ENCODE assay signal across 3 cellular contexts in genomic region chr4:3268395-3269104, GRCh38.
TF ChIP-seq lines count a peak whose summit lies in the region.

No MANE protein-coding gene starts in this region.

TF ChIP-seq in SK-N-SH, 30 proteins besides CTCF, POLR2A, EP300 and RAD21:
- TF ChIP-seq ELF1 (IDR thresholded peaks at IDR 0.05) (no peak), TCF12 (IDR thresholded peaks at IDR 0.05) (no peak), RFX5 (IDR thresholded peaks at IDR 0.05; ENCODE audit: low read length) (no peak), MEF2A (IDR thresholded peaks at IDR 0.05; ENCODE audit: borderline replicate concordance, low read depth) (no peak), RXRA (IDR thresholded peaks at IDR 0.05; ENCODE audit: borderline replicate concordance, low read depth) (no peak), JUND (IDR thresholded peaks at IDR 0.05) (no peak), YY1 (IDR thresholded peaks at IDR 0.05; ENCODE audit: low read depth) (no peak), FOXM1 (IDR thresholded peaks at IDR 0.05; ENCODE audit: low read depth) (no peak), FOXJ3 (CRISPR knock-in tag; IDR thresholded peaks at IDR 0.05) (no peak), FOSL2 (IDR thresholded peaks at IDR 0.05; ENCODE audit: borderline replicate concordance, low read depth) (no peak), NRF1 (IDR thresholded peaks at IDR 0.05; ENCODE audit: low read depth, low read length) (no peak), NFIC (IDR thresholded peaks at IDR 0.05; ENCODE audit: borderline replicate concordance) (no peak), MXI1 (IDR thresholded peaks at IDR 0.05; ENCODE audit: low read depth, low read length) (no peak)
- TF ChIP-seq, protein P1, sequence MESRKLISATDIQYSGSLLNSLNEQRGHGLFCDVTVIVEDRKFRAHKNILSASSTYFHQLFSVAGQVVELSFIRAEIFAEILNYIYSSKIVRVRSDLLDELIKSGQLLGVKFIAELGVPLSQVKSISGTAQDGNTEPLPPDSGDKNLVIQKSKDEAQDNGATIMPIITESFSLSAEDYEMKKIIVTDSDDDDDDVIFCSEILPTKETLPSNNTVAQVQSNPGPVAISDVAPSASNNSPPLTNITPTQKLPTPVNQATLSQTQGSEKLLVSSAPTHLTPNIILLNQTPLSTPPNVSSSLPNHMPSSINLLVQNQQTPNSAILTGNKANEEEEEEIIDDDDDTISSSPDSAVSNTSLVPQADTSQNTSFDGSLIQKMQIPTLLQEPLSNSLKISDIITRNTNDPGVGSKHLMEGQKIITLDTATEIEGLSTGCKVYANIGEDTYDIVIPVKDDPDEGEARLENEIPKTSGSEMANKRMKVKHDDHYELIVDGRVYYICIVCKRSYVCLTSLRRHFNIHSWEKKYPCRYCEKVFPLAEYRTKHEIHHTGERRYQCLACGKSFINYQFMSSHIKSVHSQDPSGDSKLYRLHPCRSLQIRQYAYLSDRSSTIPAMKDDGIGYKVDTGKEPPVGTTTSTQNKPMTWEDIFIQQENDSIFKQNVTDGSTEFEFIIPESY (IDR thresholded peaks at IDR 0.05; ENCODE audit: borderline replicate concordance, low read depth): no peak
- TF ChIP-seq, protein P2, sequence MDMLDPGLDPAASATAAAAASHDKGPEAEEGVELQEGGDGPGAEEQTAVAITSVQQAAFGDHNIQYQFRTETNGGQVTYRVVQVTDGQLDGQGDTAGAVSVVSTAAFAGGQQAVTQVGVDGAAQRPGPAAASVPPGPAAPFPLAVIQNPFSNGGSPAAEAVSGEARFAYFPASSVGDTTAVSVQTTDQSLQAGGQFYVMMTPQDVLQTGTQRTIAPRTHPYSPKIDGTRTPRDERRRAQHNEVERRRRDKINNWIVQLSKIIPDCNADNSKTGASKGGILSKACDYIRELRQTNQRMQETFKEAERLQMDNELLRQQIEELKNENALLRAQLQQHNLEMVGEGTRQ (IDR thresholded peaks at IDR 0.05; ENCODE audit: borderline replicate concordance, low read depth, low read length): no peak
- TF ChIP-seq, protein P3, sequence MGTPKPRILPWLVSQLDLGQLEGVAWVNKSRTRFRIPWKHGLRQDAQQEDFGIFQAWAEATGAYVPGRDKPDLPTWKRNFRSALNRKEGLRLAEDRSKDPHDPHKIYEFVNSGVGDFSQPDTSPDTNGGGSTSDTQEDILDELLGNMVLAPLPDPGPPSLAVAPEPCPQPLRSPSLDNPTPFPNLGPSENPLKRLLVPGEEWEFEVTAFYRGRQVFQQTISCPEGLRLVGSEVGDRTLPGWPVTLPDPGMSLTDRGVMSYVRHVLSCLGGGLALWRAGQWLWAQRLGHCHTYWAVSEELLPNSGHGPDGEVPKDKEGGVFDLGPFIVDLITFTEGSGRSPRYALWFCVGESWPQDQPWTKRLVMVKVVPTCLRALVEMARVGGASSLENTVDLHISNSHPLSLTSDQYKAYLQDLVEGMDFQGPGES (IDR thresholded peaks at IDR 0.05; ENCODE audit: low read depth, low read length): no peak

TF ChIP-seq in SK-N-SH treated with all-trans-retinoic acid at 6 μM for 48 hours, 23 proteins besides CTCF, POLR2A, EP300 and RAD21:
- TF ChIP-seq ISL1 (CRISPR knock-in tag; IDR thresholded peaks at IDR 0.05) (no peak), BACH2 (CRISPR knock-in tag; IDR thresholded peaks at IDR 0.05; ENCODE audit: borderline replicate concordance) (no peak), GLIS3 (CRISPR knock-in tag; IDR thresholded peaks at IDR 0.05) (no peak), RARB (CRISPR knock-in tag; IDR thresholded peaks at IDR 0.05) (no peak), ZNF8 (CRISPR knock-in tag; IDR thresholded peaks at IDR 0.05) (no peak), SNAI2 (CRISPR knock-in tag; IDR thresholded peaks at IDR 0.05) (no peak), ZFP3 (CRISPR knock-in tag; IDR thresholded peaks at IDR 0.05) (no peak), ARNTL (CRISPR knock-in tag; IDR thresholded peaks at IDR 0.05; ENCODE audit: borderline replicate concordance, low read depth) (no peak), TOX (CRISPR knock-in tag; IDR thresholded peaks at IDR 0.05; ENCODE audit: borderline replicate concordance) (no peak), CSDC2 (CRISPR knock-in tag; IDR thresholded peaks at IDR 0.05) (no peak), ZC3H10 (CRISPR knock-in tag; IDR thresholded peaks at IDR 0.05) (no peak), TSHZ2 (CRISPR knock-in tag; IDR thresholded peaks at IDR 0.05) (no peak), ESRRG (CRISPR knock-in tag; IDR thresholded peaks at IDR 0.05) (no peak)

TF ChIP-seq in HepG2, 621 proteins besides CTCF, POLR2A, EP300 and RAD21:
- no peak for TF ChIP-seq CENPX (CRISPR knock-in tag; IDR thresholded peaks at IDR 0.05)
- peak; percentile 16; the same call in 1 of the 2 replicates for TF ChIP-seq ZFP91 (CRISPR knock-in tag; IDR thresholded peaks at IDR 0.05; ENCODE audit: borderline replicate concordance)
- TF ChIP-seq, protein P4, sequence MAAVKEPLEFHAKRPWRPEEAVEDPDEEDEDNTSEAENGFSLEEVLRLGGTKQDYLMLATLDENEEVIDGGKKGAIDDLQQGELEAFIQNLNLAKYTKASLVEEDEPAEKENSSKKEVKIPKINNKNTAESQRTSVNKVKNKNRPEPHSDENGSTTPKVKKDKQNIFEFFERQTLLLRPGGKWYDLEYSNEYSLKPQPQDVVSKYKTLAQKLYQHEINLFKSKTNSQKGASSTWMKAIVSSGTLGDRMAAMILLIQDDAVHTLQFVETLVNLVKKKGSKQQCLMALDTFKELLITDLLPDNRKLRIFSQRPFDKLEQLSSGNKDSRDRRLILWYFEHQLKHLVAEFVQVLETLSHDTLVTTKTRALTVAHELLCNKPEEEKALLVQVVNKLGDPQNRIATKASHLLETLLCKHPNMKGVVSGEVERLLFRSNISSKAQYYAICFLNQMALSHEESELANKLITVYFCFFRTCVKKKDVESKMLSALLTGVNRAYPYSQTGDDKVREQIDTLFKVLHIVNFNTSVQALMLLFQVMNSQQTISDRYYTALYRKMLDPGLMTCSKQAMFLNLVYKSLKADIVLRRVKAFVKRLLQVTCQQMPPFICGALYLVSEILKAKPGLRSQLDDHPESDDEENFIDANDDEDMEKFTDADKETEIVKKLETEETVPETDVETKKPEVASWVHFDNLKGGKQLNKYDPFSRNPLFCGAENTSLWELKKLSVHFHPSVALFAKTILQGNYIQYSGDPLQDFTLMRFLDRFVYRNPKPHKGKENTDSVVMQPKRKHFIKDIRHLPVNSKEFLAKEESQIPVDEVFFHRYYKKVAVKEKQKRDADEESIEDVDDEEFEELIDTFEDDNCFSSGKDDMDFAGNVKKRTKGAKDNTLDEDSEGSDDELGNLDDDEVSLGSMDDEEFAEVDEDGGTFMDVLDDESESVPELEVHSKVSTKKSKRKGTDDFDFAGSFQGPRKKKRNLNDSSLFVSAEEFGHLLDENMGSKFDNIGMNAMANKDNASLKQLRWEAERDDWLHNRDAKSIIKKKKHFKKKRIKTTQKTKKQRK (IDR thresholded peaks at IDR 0.05; ENCODE audit: low read length): no peak
- TF ChIP-seq ZNF281 (CRISPR knock-in tag; IDR thresholded peaks at IDR 0.05; ENCODE audit: borderline replicate concordance): peak; percentile 31; the same call in 1 of the 2 replicates
- no peak for TF ChIP-seq ATRX (CRISPR knock-in tag; IDR thresholded peaks at IDR 0.05; ENCODE audit: borderline replicate concordance)
- TF ChIP-seq TP53 (CRISPR knock-in tag; conservative IDR thresholded peaks at IDR 0.05): no peak
- TF ChIP-seq, protein P5, sequence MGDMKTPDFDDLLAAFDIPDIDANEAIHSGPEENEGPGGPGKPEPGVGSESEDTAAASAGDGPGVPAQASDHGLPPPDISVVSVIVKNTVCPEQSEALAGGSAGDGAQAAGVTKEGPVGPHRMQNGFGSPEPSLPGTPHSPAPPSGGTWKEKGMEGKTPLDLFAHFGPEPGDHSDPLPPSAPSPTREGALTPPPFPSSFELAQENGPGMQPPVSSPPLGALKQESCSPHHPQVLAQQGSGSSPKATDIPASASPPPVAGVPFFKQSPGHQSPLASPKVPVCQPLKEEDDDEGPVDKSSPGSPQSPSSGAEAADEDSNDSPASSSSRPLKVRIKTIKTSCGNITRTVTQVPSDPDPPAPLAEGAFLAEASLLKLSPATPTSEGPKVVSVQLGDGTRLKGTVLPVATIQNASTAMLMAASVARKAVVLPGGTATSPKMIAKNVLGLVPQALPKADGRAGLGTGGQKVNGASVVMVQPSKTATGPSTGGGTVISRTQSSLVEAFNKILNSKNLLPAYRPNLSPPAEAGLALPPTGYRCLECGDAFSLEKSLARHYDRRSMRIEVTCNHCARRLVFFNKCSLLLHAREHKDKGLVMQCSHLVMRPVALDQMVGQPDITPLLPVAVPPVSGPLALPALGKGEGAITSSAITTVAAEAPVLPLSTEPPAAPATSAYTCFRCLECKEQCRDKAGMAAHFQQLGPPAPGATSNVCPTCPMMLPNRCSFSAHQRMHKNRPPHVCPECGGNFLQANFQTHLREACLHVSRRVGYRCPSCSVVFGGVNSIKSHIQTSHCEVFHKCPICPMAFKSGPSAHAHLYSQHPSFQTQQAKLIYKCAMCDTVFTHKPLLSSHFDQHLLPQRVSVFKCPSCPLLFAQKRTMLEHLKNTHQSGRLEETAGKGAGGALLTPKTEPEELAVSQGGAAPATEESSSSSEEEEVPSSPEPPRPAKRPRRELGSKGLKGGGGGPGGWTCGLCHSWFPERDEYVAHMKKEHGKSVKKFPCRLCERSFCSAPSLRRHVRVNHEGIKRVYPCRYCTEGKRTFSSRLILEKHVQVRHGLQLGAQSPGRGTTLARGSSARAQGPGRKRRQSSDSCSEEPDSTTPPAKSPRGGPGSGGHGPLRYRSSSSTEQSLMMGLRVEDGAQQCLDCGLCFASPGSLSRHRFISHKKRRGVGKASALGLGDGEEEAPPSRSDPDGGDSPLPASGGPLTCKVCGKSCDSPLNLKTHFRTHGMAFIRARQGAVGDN (CRISPR knock-in tag; IDR thresholded peaks at IDR 0.05): no peak
- 0 out of 2 replicates have a peak, but pooled peaks have one; percentile 7 for TF ChIP-seq HNRNPL (IDR thresholded peaks at IDR 0.05; ENCODE audit: low read depth, low read length)
- TF ChIP-seq ZNF414 (CRISPR knock-in tag; IDR thresholded peaks at IDR 0.05): no peak
